ENCODE assay signal across 31 cellular contexts in genomic region chr4:7381890-7382633, GRCh38. TPM values are rescaled to one million over a fixed set of nuclear protein-coding genes. Genes with fewer than 3 reads are reported as not detected.
DNase-seq lines count a peak whose midpoint lies in the region; ATAC-seq and TF ChIP-seq lines count a peak whose summit lies in the region.
"Had no signal": no experiment of that assay in that cellular context is flagged by ENCODE, and none has a peak within 500 bp of the region (broad histone marks: within the 10 kb centered on the region; RNA-seq: fewer than 3 reads in every experiment).

No MANE protein-coding gene starts in this region.

- intact Hi-C loops in natural killer cell (cut with micrococcal nuclease): no loop called here
- intact Hi-C loops in dorsolateral prefrontal cortex (cut with DNase I): loop anchor here in 1 of 2 donors (10.0 kb wide), 1 partner anchor 243 kb away; no protein-coding TSS in a partner anchor

- H3K4me3 ChIP-seq in dorsolateral prefrontal cortex: no peak overlapping the region
- H3K4me3 ChIP-seq: MG63, upper lobe of left lung had no signal

- in situ Hi-C loops in GM13977 (cut with MboI; ENCODE audit: low pct_unique_long_range_greater_than_20kb, low sequenced_read_pairs, unreplicated experiment): no loop called here

- peaks cover 5% of the 10 kb centered on the region for H3K9me3 Mint-ChIP-seq in natural killer cell treated with Interleukin-12 subunit alpha and Interleukin-12 subunit beta and Interleukin-15 and Interleukin-18, amount 100 ng/mL, for 72 hours
- peaks cover 0 to 2% of the 10 kb centered on the region in 2 donors for H3K9me3 Mint-ChIP-seq in natural killer cell
- H3K9me3 Mint-ChIP-seq in stimulated activated effector memory CD8-positive, alpha-beta T cell treated with anti-CD3 and anti-CD28 coated beads, Interleukin-12 subunit alpha, Interleukin-12 subunit beta, amount 100 ng/mL, for 72 hours: no peaks in the 10 kb centered on the region

- H3K27me3 ChIP-seq in dorsolateral prefrontal cortex: no peaks in the 10 kb centered on the region
- H3K27me3 ChIP-seq: brain microvascular endothelial cell, MG63, upper lobe of left lung had no signal

- no peak for TF ChIP-seq CTCF in natural killer cell (IDR thresholded peaks at IDR 0.05)
- TF ChIP-seq CTCF in dorsolateral prefrontal cortex (IDR thresholded peaks at IDR 0.05 in 54 of 56, conservative IDR thresholded peaks at IDR 0.05 in 2 of 56; ENCODE audit: low read depth in 1 of 56, partially characterized antibody in 56 of 56): no peak
- no peak for TF ChIP-seq CTCF in GM13977 (IDR thresholded peaks at IDR 0.05; ENCODE audit: extremely low read depth, insufficient read depth, missing control alignments)

- peaks cover 6 to 8% of the 10 kb centered on the region in 2 donors for H3K4me1 Mint-ChIP-seq in natural killer cell treated with Interleukin-12 subunit alpha and Interleukin-12 subunit beta and Interleukin-15 and Interleukin-18, amount 100 ng/mL, for 72 hours (ENCODE audit: low read depth in 2 of 2)
- peaks cover 12 to 13% of the 10 kb centered on the region in 2 donors for H3K4me1 Mint-ChIP-seq in natural killer cell
- H3K4me1 Mint-ChIP-seq in stimulated activated effector memory CD8-positive, alpha-beta T cell treated with anti-CD3 and anti-CD28 coated beads, Interleukin-12 subunit alpha, Interleukin-12 subunit beta, amount 100 ng/mL, for 72 hours: no peaks in the 10 kb centered on the region

- peaks cover 5 to 10% of the 10 kb centered on the region in 2 donors for H3K27me3 Mint-ChIP-seq in natural killer cell treated with Interleukin-12 subunit alpha and Interleukin-12 subunit beta and Interleukin-15 and Interleukin-18, amount 100 ng/mL, for 72 hours
- peaks cover 0 to 1% of the 10 kb centered on the region in 2 donors for H3K27me3 Mint-ChIP-seq in natural killer cell (ENCODE audit: low read depth in 2 of 2)

- ATAC-seq in natural killer cell treated with Interleukin-12 subunit alpha and Interleukin-12 subunit beta and Interleukin-15 and Interleukin-18, amount 100 ng/mL, for 72 hours: no peak
- no peak for ATAC-seq in natural killer cell
- no peak for ATAC-seq in stimulated activated effector memory CD8-positive, alpha-beta T cell treated with anti-CD3 and anti-CD28 coated beads, Interleukin-12 subunit alpha, Interleukin-12 subunit beta, amount 100 ng/mL, for 72 hours
- ATAC-seq: activated CD8-positive, alpha-beta T cell treated with anti-CD3 and anti-CD28 coated beads for 36 hours had no signal

- no peaks in the 10 kb centered on the region for H3K36me3 Mint-ChIP-seq in natural killer cell treated with Interleukin-12 subunit alpha and Interleukin-12 subunit beta and Interleukin-15 and Interleukin-18, amount 100 ng/mL, for 72 hours
- no peaks in the 10 kb centered on the region for H3K36me3 Mint-ChIP-seq in natural killer cell
- H3K36me3 Mint-ChIP-seq in stimulated activated effector memory CD8-positive, alpha-beta T cell treated with anti-CD3 and anti-CD28 coated beads, Interleukin-12 subunit alpha, Interleukin-12 subunit beta, amount 100 ng/mL, for 72 hours: no peaks in the 10 kb centered on the region

- no peak overlapping the region for H3K4me3 Mint-ChIP-seq in natural killer cell treated with Interleukin-12 subunit alpha and Interleukin-12 subunit beta and Interleukin-15 and Interleukin-18, amount 100 ng/mL, for 72 hours
- H3K4me3 Mint-ChIP-seq in natural killer cell: no peak overlapping the region
- H3K4me3 Mint-ChIP-seq in stimulated activated effector memory CD8-positive, alpha-beta T cell treated with anti-CD3 and anti-CD28 coated beads, Interleukin-12 subunit alpha, Interleukin-12 subunit beta, amount 100 ng/mL, for 72 hours: no peak overlapping the region
- H3K4me3 Mint-ChIP-seq: activated CD8-positive, alpha-beta T cell treated with anti-CD3 and anti-CD28 coated beads for 36 hours; T-helper 1 cell treated with Interleukin-12 subunit alpha and Interleukin-12 subunit beta and Interleukin-4 antibody, amounts not matched to agents 30 μg/mL and 1 μg/mL, for 36 hours had no signal

- peak; percentile 49 for DNase-seq in natural killer cell treated with Interleukin-12 subunit alpha and Interleukin-12 subunit beta and Interleukin-15 and Interleukin-18, amount 100 ng/mL, for 72 hours (ENCODE audit: low spot score)
- DNase-seq in natural killer cell (no peak), dorsolateral prefrontal cortex (peak in 8 of 10 donors; percentile 7 to 38 (median 24)), retina (peak; percentile 11), HK-2 (ENCODE audit: unreplicated experiment) (no peak), GM19240 (ENCODE audit: insufficient read length, low spot score) (no peak), GM13977 (ENCODE audit: low spot score) (no peak)
- DNase-seq in stimulated activated effector memory CD8-positive, alpha-beta T cell treated with anti-CD3 and anti-CD28 coated beads, Interleukin-12 subunit alpha, Interleukin-12 subunit beta, amount 100 ng/mL, for 72 hours (ENCODE audit: low spot score in 2 of 2): no peak
- DNase-seq: activated CD4-positive, alpha-beta T cell treated with anti-CD3 and anti-CD28 coated beads for 1 hour; activated CD8-positive, alpha-beta T cell treated with anti-CD3 and anti-CD28 coated beads for 36 hours; brain microvascular endothelial cell; COR-L47; DMS79 treated with DMSO at 0.1 percent for 48 hours; effector memory CD4-positive, alpha-beta T cell; erythroblast; GF-D8; KG1; kidney glomerular epithelial cell; mammary epithelial cell; NCI-H2081; NCI-H2227 treated with DMSO at 0.1 percent for 48 hours; NCI-H774 had no signal

- no peak overlapping the region for H3K27ac Mint-ChIP-seq in natural killer cell treated with Interleukin-12 subunit alpha and Interleukin-12 subunit beta and Interleukin-15 and Interleukin-18, amount 100 ng/mL, for 72 hours
- no peak overlapping the region for H3K27ac Mint-ChIP-seq in natural killer cell
- no peak overlapping the region for H3K27ac Mint-ChIP-seq in stimulated activated effector memory CD8-positive, alpha-beta T cell treated with anti-CD3 and anti-CD28 coated beads, Interleukin-12 subunit alpha, Interleukin-12 subunit beta, amount 100 ng/mL, for 72 hours
- H3K27ac Mint-ChIP-seq: activated CD8-positive, alpha-beta T cell treated with anti-CD3 and anti-CD28 coated beads for 36 hours; T-helper 1 cell treated with Interleukin-12 subunit alpha and Interleukin-12 subunit beta and Interleukin-4 antibody, amounts not matched to agents 30 μg/mL and 1 μg/mL, for 36 hours had no signal

- H3K27ac ChIP-seq in dorsolateral prefrontal cortex: peak overlapping the region in 44 of 59 donors; percentile 20 to 94 (median 75)
- H3K27ac ChIP-seq: brain microvascular endothelial cell, neutrophil, upper lobe of left lung had no signal

RNA-seq across cellular contexts. Expression of gene PSAPL1, which starts 52.7 kb away (rescaled TPM):
- total RNA-seq in natural killer cell treated with Interleukin-12 subunit alpha and Interleukin-12 subunit beta and Interleukin-15 and Interleukin-18, amount 100 ng/mL, for 72 hours: not detected
- total RNA-seq in natural killer cell (not detected), dorsolateral prefrontal cortex (not detected)
- total RNA-seq: activated CD8-positive, alpha-beta T cell treated with anti-CD3 and anti-CD28 coated beads for 36 hours; fibroblast of villous mesenchyme; pulmonary artery endothelial cell; RPMI7951; SK-MEL-5; skeletal muscle tissue had no signal

Comparison
In these comparisons a context has a peak if more than half of its experiments do, and no peak if none do; other contexts are left out.
1. DNase-seq: peak in natural killer cell treated with Interleukin-12 subunit alpha and Interleukin-12 subunit beta and Interleukin-15 and Interleukin-18, amount 100 ng/mL, for 72 hours (single experiment), dorsolateral prefrontal cortex (8 of 10) and retina (single experiment); none in natural killer cell (single experiment), HK-2 (single experiment), GM19240 (single experiment), GM13977 (single experiment) and stimulated activated effector memory CD8-positive, alpha-beta T cell treated with anti-CD3 and anti-CD28 coated beads, Interleukin-12 subunit alpha, Interleukin-12 subunit beta, amount 100 ng/mL, for 72 hours (0 of 2).